1 cellular context compared by ENCODE assay signal in genomic region chr1:223313415-223313754, GRCh38.
TF ChIP-seq lines count a peak whose summit lies in the region.

No MANE protein-coding gene starts in this region.

TF ChIP-seq in K562, 482 proteins besides CTCF, POLR2A, EP300 and RAD21 (continued from another document):
- TF ChIP-seq ZNF395 (CRISPR knock-in tag; IDR thresholded peaks at IDR 0.05) (peak; percentile 92; the same call in 1 of the 2 replicates), SMAD3 (CRISPR knock-in tag; conservative IDR thresholded peaks at IDR 0.05) (0 out of 2 replicates have a peak, but pooled peaks have one; percentile 61)
